In genomic region chr9:123064662-123065061, GRCh38 we compare ENCODE assay signal across 16 cellular contexts. TPM values are rescaled to one million over a fixed set of nuclear protein-coding genes. Genes with fewer than 3 reads are reported as not detected.
"Had no signal": no experiment of that assay in that cellular context is flagged by ENCODE, and none has a peak within 500 bp of the region (broad histone marks: within the 10 kb centered on the region; RNA-seq: fewer than 3 reads in every experiment).

No MANE protein-coding gene starts in this region.

- H3K9me3 Mint-ChIP-seq: activated T-helper 1 cell treated with anti-CD3 and anti-CD28 coated beads, Interleukin-12 subunit alpha, Interleukin-12 subunit beta, Interleukin-2, Interleukin-4 antibody, amounts not matched to agents 30 ng/mL and 10 ng/mL and 1 ng/mL, durations not matched to agents 14 hours and 24 hours and 36 hours; memory B cell; naive thymus-derived CD8-positive, alpha-beta T cell had no signal

- ATAC-seq: naive thymus-derived CD8-positive, alpha-beta T cell; right lobe of liver had no signal

- H3K27ac ChIP-seq: brain microvascular endothelial cell, colonic mucosa, esophagus squamous epithelium, ovary, right lobe of liver, stomach, upper lobe of left lung had no signal

- H3K27ac Mint-ChIP-seq: activated naive CD8-positive, alpha-beta T cell; activated T-helper 1 cell treated with anti-CD3 and anti-CD28 coated beads, Interleukin-12 subunit alpha, Interleukin-12 subunit beta, Interleukin-2, Interleukin-4 antibody, amounts not matched to agents 30 ng/mL and 10 ng/mL and 1 ng/mL, durations not matched to agents 14 hours and 24 hours and 36 hours; memory B cell had no signal

- H3K4me1 ChIP-seq: colonic mucosa, right lobe of liver, upper lobe of left lung had no signal

- H3K27me3 ChIP-seq: brain microvascular endothelial cell, colonic mucosa, esophagus squamous epithelium, hepatocyte, ovary, right lobe of liver, stomach, upper lobe of left lung had no signal

- H3K36me3 ChIP-seq: brain microvascular endothelial cell, colonic mucosa, ovary had no signal

- H3K79me2 ChIP-seq: hepatocyte had no signal

- H3K4me3 Mint-ChIP-seq: activated naive CD8-positive, alpha-beta T cell; activated T-helper 1 cell treated with anti-CD3 and anti-CD28 coated beads, Interleukin-12 subunit alpha, Interleukin-12 subunit beta, Interleukin-2, Interleukin-4 antibody, amounts not matched to agents 30 ng/mL and 10 ng/mL and 1 ng/mL, durations not matched to agents 14 hours and 24 hours and 36 hours; memory B cell; naive thymus-derived CD8-positive, alpha-beta T cell had no signal

- H3K4me2 ChIP-seq: hepatocyte, smooth muscle cell had no signal

- DNase-seq: activated CD4-positive, alpha-beta T cell treated with anti-CD3 and anti-CD28 coated beads, Interleukin-2, amount 50 U/mL, for 4 hours; central memory CD4-positive, alpha-beta T cell; colonic mucosa; esophagus squamous epithelium; naive thymus-derived CD8-positive, alpha-beta T cell; ovary; right lobe of liver; stimulated activated CD4-positive, alpha-beta T cell treated with anti-CD3 and anti-CD28 coated beads, Interleukin-4, amount 100 ng/mL, for 1 hour; stomach; upper lobe of left lung had no signal

- H3K9me3 ChIP-seq: colonic mucosa, esophagus squamous epithelium, ovary, right lobe of liver, stomach, upper lobe of left lung had no signal

- H3K4me1 Mint-ChIP-seq: memory B cell had no signal

- H3K27me3 Mint-ChIP-seq: activated naive CD8-positive, alpha-beta T cell; memory B cell; naive thymus-derived CD8-positive, alpha-beta T cell had no signal

- H3K4me3 ChIP-seq: colonic mucosa, esophagus squamous epithelium, hepatocyte, ovary, right lobe of liver, smooth muscle cell, stomach, upper lobe of left lung had no signal

- H2AFZ ChIP-seq: hepatocyte had no signal

RNA-seq across cellular contexts. Expression of gene GPR21, which starts 31.2 kb away (rescaled TPM):
- polyA plus RNA-seq: naive thymus-derived CD8-positive, alpha-beta T cell; smooth muscle cell; stomach had no signal
